Comparison of ENCODE assay signal across 8 cellular contexts in genomic region chr2:96305091-96305978, GRCh38. TPM values are rescaled to one million over a fixed set of nuclear protein-coding genes. Genes with fewer than 3 reads are reported as not detected.
DNase-seq lines count a peak whose midpoint lies in the region; ATAC-seq and TF ChIP-seq lines count a peak whose summit lies in the region.

Gene SNRNP200, minus strand, starts transcription at chr2:96305546. Its CDS starts 109 bp downstream, at chr2:96305437.

- ATAC-seq in HG02642 (IDR thresholded peaks at IDR 0.05; ENCODE audit: poor library complexity, unreplicated experiment) (peak; percentile 97), omental fat pad (ENCODE audit: low FRiP score) (peak; percentile 97)
- peak; percentile 99 for ATAC-seq in activated naive CD4-positive, alpha-beta T cell treated with anti-CD3 and anti-CD28 coated beads, Interleukin-2, amount 50 U/mL, for 72 hours

- TF ChIP-seq POLR2A in GM10847 (IDR thresholded peaks at IDR 0.05; ENCODE audit: extremely low read depth, insufficient read length) = peak; percentile 88

- peak within 1 kb of the TSS; percentile 36 for H3K27ac ChIP-seq in temporal lobe (ENCODE audit: low read depth, low read length)

- peak within 1 kb of the TSS; percentile 96 to 100 for H3K27ac Mint-ChIP-seq in activated naive CD4-positive, alpha-beta T cell treated with anti-CD3 and anti-CD28 coated beads, Interleukin-2, amount 50 U/mL, for 72 hours

- no peak for TF ChIP-seq CTCF in omental fat pad (IDR thresholded peaks at IDR 0.05)

- H3K9me3 Mint-ChIP-seq in activated naive CD4-positive, alpha-beta T cell treated with anti-CD3 and anti-CD28 coated beads, Interleukin-2, amount 50 U/mL, for 72 hours = no peaks in the 10 kb centered on the region

- DNase-seq in NCI-H128 (lab: John Stamatoyannopoulos, UW; ENCODE audit: unreplicated experiment) = peak; percentile 88
- peak; percentile 81 for DNase-seq in SKM-1 treated with dmso at 0.1 percent for 144 hours (lab: John Stamatoyannopoulos, UW; ENCODE audit: unreplicated experiment)
- peak; percentile 90 to 91 for DNase-seq in activated naive CD4-positive, alpha-beta T cell treated with anti-CD3 and anti-CD28 coated beads, Interleukin-2, amount 50 U/mL, for 72 hours (ENCODE audit: low spot score in 2 of 2)
- DNase-seq in glomerular visceral epithelial cell (ENCODE audit: extremely low spot score) = peak; percentile 90
- DNase-seq in omental fat pad (ENCODE audit: low spot score) = peak; percentile 72

- peaks cover 45 to 49% of the 10 kb centered on the region in 2 donors for H3K36me3 Mint-ChIP-seq in activated naive CD4-positive, alpha-beta T cell treated with anti-CD3 and anti-CD28 coated beads, Interleukin-2, amount 50 U/mL, for 72 hours

RNA-seq across cellular contexts. Expression of gene SNRNP200, which starts in this region (rescaled TPM):
- 100 to 1,000 TPM; 187 to 193 TPM for total RNA-seq in activated naive CD4-positive, alpha-beta T cell treated with anti-CD3 and anti-CD28 coated beads, Interleukin-2, amount 50 U/mL, for 72 hours
- total RNA-seq in omental fat pad (10 to 100 TPM; 64.8 to 97.7 (median 84.3) TPM), temporal lobe (62.9 TPM)

Comparison
In these comparisons a context has a peak if more than half of its experiments do, and no peak if none do; other contexts are left out.
1. Peak in every context shown above with its lines: DNase-seq, ATAC-seq and H3K27ac ChIP-seq.